ENCODE assay signal across 8 cellular contexts in the genomic region with DNA sequence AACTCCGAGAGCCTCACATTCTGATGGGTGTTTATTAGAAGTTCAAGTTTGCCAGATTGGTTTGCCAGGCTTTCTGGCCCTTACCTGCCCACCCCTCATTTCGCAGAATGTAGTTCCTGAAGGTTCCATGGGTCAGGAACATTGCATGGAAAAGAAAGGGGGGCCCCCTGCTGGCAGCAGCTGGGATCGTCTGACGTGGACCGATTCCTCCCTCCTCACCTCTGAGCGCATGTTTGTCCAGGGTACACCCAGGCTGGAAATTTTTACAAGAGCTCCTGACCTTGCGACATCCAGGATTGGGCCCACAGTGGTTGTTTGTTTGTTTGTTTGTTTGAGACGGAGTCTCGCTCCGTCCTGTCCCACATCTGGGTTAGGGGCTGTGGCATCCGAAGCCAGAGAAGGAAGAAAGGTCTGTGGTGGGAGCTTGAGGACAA.
A peak's percentile ranks its signal among the peaks of the same experiment; 100 is the strongest.
DNase-seq lines count a peak whose midpoint lies in the region; ATAC-seq, FAIRE-seq and TF ChIP-seq lines count a peak whose summit lies in the region.

No MANE protein-coding gene starts in this region.

- no peaks in the 10 kb centered on the region for H3K9me1 ChIP-seq in endothelial cell of umbilical vein (replicated peaks; ENCODE audit: control insufficient read depth, extremely low read depth, insufficient read depth, low read length)

- no peaks in the 10 kb centered on the region for H3K9me3 ChIP-seq in endothelial cell of umbilical vein (replicated peaks; ENCODE audit: control insufficient read depth, insufficient read depth, low read length)

- ATAC-seq in HG03354 (IDR thresholded peaks at IDR 0.05; ENCODE audit: poor library complexity, severe bottlenecking, unreplicated experiment) (no peak), HG02588 (IDR thresholded peaks at IDR 0.05; ENCODE audit: unreplicated experiment) (no peak)

- BruUV-seq in endothelial cell of umbilical vein (replicated peaks; lab: Mats Ljungman, UMichigan) = no TSS peak

- H3K27me3 ChIP-seq in endothelial cell of umbilical vein (ENCODE audit: control insufficient read depth in 2 of 2, insufficient read depth in 2 of 2, low read length in 2 of 2) = no peaks in the 10 kb centered on the region

- no peak overlapping the region for H3K4me3 ChIP-seq in endothelial cell of umbilical vein (replicated peaks in 1 of 3; ENCODE audit: insufficient read depth in 1 of 3, low read depth in 1 of 3, low read length in 3 of 3)

- POLR2A ChIA-PET in endothelial cell of umbilical vein (lab: Charles Lee) = no interaction called here

- peak; percentile 91 for FAIRE-seq in endothelial cell of umbilical vein (lab: Jason Lieb, UNC)

- CTCF ChIA-PET in endothelial cell of umbilical vein (lab: Charles Lee) = interaction anchor here (0.7 to 4.3 kb wide), 19 partner anchors 8 to 131 kb away, joined by 3 to 29 read pairs (median 5); no protein-coding TSS in a partner anchor

- no peak for TF ChIP-seq POLR2A in endothelial cell of umbilical vein (IDR thresholded peaks at IDR 0.05; ENCODE audit: low read depth, low read length)

- dilution Hi-C loops in endothelial cell of umbilical vein (cut with MboI; ENCODE audit: extremely low pct_ligation_motif_present, low sequenced_read_pairs) = no loop called here

- no peak for TF ChIP-seq EP300 in Ishikawa (IDR thresholded peaks at IDR 0.05; ENCODE audit: borderline replicate concordance)

- no peak overlapping the region for H2AFZ ChIP-seq in endothelial cell of umbilical vein (ENCODE audit: low read depth, low read length)

- no peak overlapping the region for H3K4me2 ChIP-seq in endothelial cell of umbilical vein (ENCODE audit: insufficient read depth, low read length)

- TF ChIP-seq RAD21 in Ishikawa (IDR thresholded peaks at IDR 0.05; ENCODE audit: low read depth) = peak; percentile 82

- peaks cover 5% of the 10 kb centered on the region for H3K4me1 ChIP-seq in endothelial cell of umbilical vein (ENCODE audit: control insufficient read depth, extremely low read depth, insufficient read depth, low read length)

- H3K27ac ChIP-seq in endothelial cell of umbilical vein (ENCODE audit: insufficient read depth, low read depth, low read length) (no peak overlapping the region), substantia nigra (ENCODE audit: low read depth, low read length, poor library complexity, severe bottlenecking) (peak overlapping the region; percentile 74)

- no peak overlapping the region for H3K9ac ChIP-seq in endothelial cell of umbilical vein (replicated peaks; ENCODE audit: extremely low read depth, insufficient read depth, low read length)

- no peaks in the 10 kb centered on the region for H3K36me3 ChIP-seq in endothelial cell of umbilical vein (ENCODE audit: control insufficient read depth in 2 of 2, extremely low read depth in 1 of 2, insufficient read depth in 2 of 2, low read length in 2 of 2)

- TF ChIP-seq CTCF in endothelial cell of umbilical vein (IDR thresholded peaks at IDR 0.05; ENCODE audit: extremely low read depth in 1 of 2, insufficient read depth in 1 of 2, low read depth in 1 of 2, low read length in 2 of 2) = peak; percentile 84 to 91

- no peaks in the 10 kb centered on the region for H3K79me2 ChIP-seq in endothelial cell of umbilical vein (ENCODE audit: control insufficient read depth, insufficient read depth, low read length)

- no peaks in the 10 kb centered on the region for H4K20me1 ChIP-seq in endothelial cell of umbilical vein (replicated peaks; ENCODE audit: control insufficient read depth, extremely low read depth, insufficient read depth, low read length)

- intact Hi-C loops in endothelial cell of umbilical vein (cut with micrococcal nuclease) = loop anchor here (1.0 to 2.0 kb wide), 3 partner anchors 19 to 112 kb away; no protein-coding TSS in a partner anchor

- DNase-seq in EL (peak; percentile 68), UCSD-AML1 (lab: John Stamatoyannopoulos, UW; ENCODE audit: unreplicated experiment) (peak; percentile 56), endothelial cell of umbilical vein (ENCODE audit: low read depth, low spot score) (peak; percentile 62), lung microvascular endothelial cell (ENCODE audit: low read depth in 2 of 2) (peak; percentile 58 to 71), substantia nigra (lab: John Stamatoyannopoulos, UW) (peak in 46 of 49 donors; percentile 9 to 81 (median 56))

TF ChIP-seq in Ishikawa, 13 proteins besides CTCF, POLR2A, EP300 and RAD21 (continues in another document):
- no peak for TF ChIP-seq ZBTB7A (IDR thresholded peaks at IDR 0.05; ENCODE audit: low read depth)
- no peak for TF ChIP-seq TEAD4 (IDR thresholded peaks at IDR 0.05)
- TF ChIP-seq FOXM1 (IDR thresholded peaks at IDR 0.05; ENCODE audit: borderline replicate concordance, low read depth) = no peak
- TF ChIP-seq TCF12 (IDR thresholded peaks at IDR 0.05; ENCODE audit: low read depth) = no peak
- TF ChIP-seq, protein P1, sequence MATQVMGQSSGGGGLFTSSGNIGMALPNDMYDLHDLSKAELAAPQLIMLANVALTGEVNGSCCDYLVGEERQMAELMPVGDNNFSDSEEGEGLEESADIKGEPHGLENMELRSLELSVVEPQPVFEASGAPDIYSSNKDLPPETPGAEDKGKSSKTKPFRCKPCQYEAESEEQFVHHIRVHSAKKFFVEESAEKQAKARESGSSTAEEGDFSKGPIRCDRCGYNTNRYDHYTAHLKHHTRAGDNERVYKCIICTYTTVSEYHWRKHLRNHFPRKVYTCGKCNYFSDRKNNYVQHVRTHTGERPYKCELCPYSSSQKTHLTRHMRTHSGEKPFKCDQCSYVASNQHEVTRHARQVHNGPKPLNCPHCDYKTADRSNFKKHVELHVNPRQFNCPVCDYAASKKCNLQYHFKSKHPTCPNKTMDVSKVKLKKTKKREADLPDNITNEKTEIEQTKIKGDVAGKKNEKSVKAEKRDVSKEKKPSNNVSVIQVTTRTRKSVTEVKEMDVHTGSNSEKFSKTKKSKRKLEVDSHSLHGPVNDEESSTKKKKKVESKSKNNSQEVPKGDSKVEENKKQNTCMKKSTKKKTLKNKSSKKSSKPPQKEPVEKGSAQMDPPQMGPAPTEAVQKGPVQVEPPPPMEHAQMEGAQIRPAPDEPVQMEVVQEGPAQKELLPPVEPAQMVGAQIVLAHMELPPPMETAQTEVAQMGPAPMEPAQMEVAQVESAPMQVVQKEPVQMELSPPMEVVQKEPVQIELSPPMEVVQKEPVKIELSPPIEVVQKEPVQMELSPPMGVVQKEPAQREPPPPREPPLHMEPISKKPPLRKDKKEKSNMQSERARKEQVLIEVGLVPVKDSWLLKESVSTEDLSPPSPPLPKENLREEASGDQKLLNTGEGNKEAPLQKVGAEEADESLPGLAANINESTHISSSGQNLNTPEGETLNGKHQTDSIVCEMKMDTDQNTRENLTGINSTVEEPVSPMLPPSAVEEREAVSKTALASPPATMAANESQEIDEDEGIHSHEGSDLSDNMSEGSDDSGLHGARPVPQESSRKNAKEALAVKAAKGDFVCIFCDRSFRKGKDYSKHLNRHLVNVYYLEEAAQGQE (IDR thresholded peaks at IDR 0.05; ENCODE audit: low read depth) = no peak
- TF ChIP-seq, protein P2, sequence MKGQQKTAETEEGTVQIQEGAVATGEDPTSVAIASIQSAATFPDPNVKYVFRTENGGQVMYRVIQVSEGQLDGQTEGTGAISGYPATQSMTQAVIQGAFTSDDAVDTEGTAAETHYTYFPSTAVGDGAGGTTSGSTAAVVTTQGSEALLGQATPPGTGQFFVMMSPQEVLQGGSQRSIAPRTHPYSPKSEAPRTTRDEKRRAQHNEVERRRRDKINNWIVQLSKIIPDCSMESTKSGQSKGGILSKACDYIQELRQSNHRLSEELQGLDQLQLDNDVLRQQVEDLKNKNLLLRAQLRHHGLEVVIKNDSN (IDR thresholded peaks at IDR 0.05) = no peak
- TF ChIP-seq EGR1 (IDR thresholded peaks at IDR 0.05) = no peak
- no peak for TF ChIP-seq NFIC (IDR thresholded peaks at IDR 0.05)

TF ChIP-seq in endothelial cell of umbilical vein, 7 proteins besides CTCF, POLR2A, EP300 and RAD21:
- TF ChIP-seq EZH2 (IDR thresholded peaks at IDR 0.05; ENCODE audit: borderline replicate concordance, low read depth, low read length, severe bottlenecking) (no peak), POLR2AphosphoS5 (IDR thresholded peaks at IDR 0.05; ENCODE audit: insufficient read depth, low read depth, low read length) (no peak), GATA2 (IDR thresholded peaks at IDR 0.05; ENCODE audit: insufficient read depth, insufficient read length, low read depth, low read length) (no peak), MYC (IDR thresholded peaks at IDR 0.05; ENCODE audit: low read depth, low read length) (no peak), JUN (IDR thresholded peaks at IDR 0.05; ENCODE audit: borderline replicate concordance, insufficient read depth, insufficient read length, low read depth) (no peak), FOS (IDR thresholded peaks at IDR 0.05; ENCODE audit: borderline replicate concordance, insufficient read depth, low read length) (no peak)
- TF ChIP-seq, protein P3, sequence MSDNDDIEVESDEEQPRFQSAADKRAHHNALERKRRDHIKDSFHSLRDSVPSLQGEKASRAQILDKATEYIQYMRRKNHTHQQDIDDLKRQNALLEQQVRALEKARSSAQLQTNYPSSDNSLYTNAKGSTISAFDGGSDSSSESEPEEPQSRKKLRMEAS (IDR thresholded peaks at IDR 0.05; ENCODE audit: insufficient read depth, insufficient read length) = no peak
